Comparison of ENCODE assay signal across 8 cellular contexts in the genomic region with DNA sequence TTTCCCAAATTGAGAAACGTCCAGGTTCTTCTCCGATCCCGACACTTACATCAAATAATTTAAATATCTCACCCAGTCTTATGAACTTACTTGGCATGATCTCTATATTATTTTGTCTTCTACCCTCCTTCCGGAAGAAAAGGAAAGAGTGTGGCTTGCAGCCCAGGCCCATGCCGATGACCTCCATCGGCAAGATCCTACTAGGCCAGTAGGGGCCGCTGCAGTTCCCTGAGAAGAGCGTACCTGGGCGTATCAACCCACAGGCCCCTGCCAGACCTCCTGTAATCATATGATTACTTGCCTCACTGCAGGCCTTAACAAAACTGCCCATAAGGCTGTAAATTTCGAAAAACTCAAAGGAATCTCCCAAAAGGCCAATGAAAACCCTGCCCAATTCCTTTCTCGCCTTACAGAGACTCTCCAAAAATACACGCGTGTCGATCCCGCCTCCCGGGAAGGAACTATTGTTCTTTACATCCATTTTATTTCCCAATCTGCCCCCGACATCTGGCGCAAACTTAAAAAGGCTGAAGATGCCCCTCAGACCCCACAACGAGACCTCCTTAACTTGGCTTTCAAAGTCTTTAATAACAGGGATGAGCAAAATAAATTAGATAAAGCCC.
A peak's percentile ranks its signal among the peaks of the same experiment; 100 is the strongest.
DNase-seq lines count a peak whose midpoint lies in the region; ATAC-seq, FAIRE-seq and TF ChIP-seq lines count a peak whose summit lies in the region.

No MANE protein-coding gene starts in this region.

- H3K4me1 ChIP-seq in OCI-LY1 (ENCODE audit: insufficient read depth, low read length, severe bottlenecking), result peaks cover 39% of the 10 kb centered on the region

- H3K36me3 ChIP-seq in OCI-LY1 (ENCODE audit: insufficient read depth, low read length), result peaks cover 23% of the 10 kb centered on the region; the same call in 1 of the 2 replicates
- H3K36me3 ChIP-seq in neural cell (ENCODE audit: insufficient read depth, low read length), result no peaks in the 10 kb centered on the region

- H3F3A ChIP-seq in OCI-LY1 (ENCODE audit: insufficient read depth, low read length) (no peaks in the 10 kb centered on the region), neural cell (ENCODE audit: insufficient read depth, low read length, poor library complexity, severe bottlenecking) (no peaks in the 10 kb centered on the region)

- peak; percentile 87 for DNase-seq in GM12891 (ENCODE audit: insufficient read length, low spot score)
- DNase-seq in HTR-8/SVneo (ENCODE audit: insufficient read length, low spot score), result peak; percentile 91
- DNase-seq in activated T-cell treated with anti-CD3 and anti-CD28 coated beads, Interleukin-2, amount 50 U/mL, for 4 hours, result peak; percentile 68
- peak; percentile 92 for DNase-seq in fibroblast of mammary gland (ENCODE audit: low read depth)
- peak; percentile 36 to 67 (median 56) for DNase-seq in stimulated activated naive CD4-positive, alpha-beta T cell (lab: John Stamatoyannopoulos, UW)

- H3K4me3 ChIP-seq in OCI-LY1 (ENCODE audit: low read depth, low read length, poor library complexity, severe bottlenecking) (peak overlapping the region; percentile 80), fibroblast of mammary gland (ENCODE audit: control insufficient read depth, low read depth, low read length) (peak overlapping the region; percentile 39), neural cell (ENCODE audit: low read length) (no peak overlapping the region)

- H3K27me3 Mint-ChIP-seq in activated T-cell treated with anti-CD3 and anti-CD28 coated beads, Interleukin-2, amount 50 U/mL, for 4 hours (ENCODE audit: low read depth), result no peaks in the 10 kb centered on the region

- no peaks in the 10 kb centered on the region for H3K9me3 Mint-ChIP-seq in activated T-cell treated with anti-CD3 and anti-CD28 coated beads, Interleukin-2, amount 50 U/mL, for 4 hours

- H3K36me3 Mint-ChIP-seq in activated T-cell treated with anti-CD3 and anti-CD28 coated beads, Interleukin-2, amount 50 U/mL, for 4 hours (ENCODE audit: insufficient read depth), result no peaks in the 10 kb centered on the region

- H4K20me1 ChIP-seq in OCI-LY1 (ENCODE audit: insufficient read depth, low read length) (no peaks in the 10 kb centered on the region), neural cell (ENCODE audit: insufficient read depth) (no peaks in the 10 kb centered on the region)

- no peak for TF ChIP-seq EP300 in neural cell (conservative IDR thresholded peaks at IDR 0.05; ENCODE audit: poor library complexity, severe bottlenecking)

- H3K9me3 ChIP-seq in OCI-LY1 (ENCODE audit: low read length), result no peaks in the 10 kb centered on the region
- H3K9me3 ChIP-seq in neural cell (ENCODE audit: low read length), result no peaks in the 10 kb centered on the region

- ATAC-seq in activated T-cell treated with anti-CD3 and anti-CD28 coated beads, Interleukin-2, amount 50 U/mL, for 4 hours, result peak; percentile 98 to 99
- no peak for ATAC-seq in HG03469 (IDR thresholded peaks at IDR 0.05; ENCODE audit: unreplicated experiment)

- H3K27ac ChIP-seq in OCI-LY1 (ENCODE audit: low read depth, low read length, poor library complexity, severe bottlenecking) (peak overlapping the region; percentile 82), neural cell (ENCODE audit: low read length) (no peak overlapping the region)

- H2AFZ ChIP-seq in OCI-LY1 (ENCODE audit: low read length), result 0 out of 2 replicates have a peak overlapping the region, but pooled peaks have one; percentile 28
- no peak overlapping the region for H2AFZ ChIP-seq in neural cell (ENCODE audit: low read depth, low read length)

- H3K79me2 ChIP-seq in OCI-LY1 (ENCODE audit: insufficient read depth, low read length) (no peaks in the 10 kb centered on the region), neural cell (replicated peaks; ENCODE audit: insufficient read depth, low read length) (no peaks in the 10 kb centered on the region)

- H3K27me3 ChIP-seq in OCI-LY1 (ENCODE audit: insufficient read depth, low read length) (no peaks in the 10 kb centered on the region), neural cell (ENCODE audit: insufficient read depth, low read depth, low read length) (no peaks in the 10 kb centered on the region)

- peak; percentile 87 for FAIRE-seq in GM12891 (lab: Jason Lieb, UNC)
- FAIRE-seq in HTR-8/SVneo (lab: Jason Lieb, UNC), result peak; percentile 93

- H3K4me2 ChIP-seq in OCI-LY1 (ENCODE audit: low read length), result peak overlapping the region; percentile 79
- no peak overlapping the region for H3K4me2 ChIP-seq in neural cell (ENCODE audit: low read length)

- TF ChIP-seq CTCF in OCI-LY1 (IDR thresholded peaks at IDR 0.05; ENCODE audit: low read length), result peak; percentile 62
- peak; percentile 84 for TF ChIP-seq CTCF in fibroblast of mammary gland (conservative IDR thresholded peaks at IDR 0.05; ENCODE audit: control insufficient read depth, insufficient read depth, low read depth, low read length)
- TF ChIP-seq CTCF in neural cell (IDR thresholded peaks at IDR 0.05; ENCODE audit: poor library complexity, severe bottlenecking), result peak; percentile 71

- no peak overlapping the region for H3K4me3 Mint-ChIP-seq in activated T-cell treated with anti-CD3 and anti-CD28 coated beads, Interleukin-2, amount 50 U/mL, for 4 hours

- TF ChIP-seq POLR2A in GM12891 (IDR thresholded peaks at IDR 0.05; ENCODE audit: low read depth, low read length), result no peak

- no peaks in the 10 kb centered on the region for H3K4me1 Mint-ChIP-seq in activated T-cell treated with anti-CD3 and anti-CD28 coated beads, Interleukin-2, amount 50 U/mL, for 4 hours (ENCODE audit: low read depth)

- peak; percentile 67 for TF ChIP-seq RAD21 in neural cell (conservative IDR thresholded peaks at IDR 0.05)

- H3K9me2 ChIP-seq in OCI-LY1 (ENCODE audit: low read depth, low read length) (no peaks in the 10 kb centered on the region), neural cell (ENCODE audit: insufficient read depth, low read length) (no peaks in the 10 kb centered on the region)

- H3K9ac ChIP-seq in OCI-LY1 (ENCODE audit: low read length) (peak overlapping the region; percentile 78), neural cell (ENCODE audit: low read length) (no peak overlapping the region)

TF ChIP-seq in GM12891, 5 proteins besides CTCF, POLR2A, EP300 and RAD21:
- TF ChIP-seq POU2F2 (IDR thresholded peaks at IDR 0.05; ENCODE audit: low read depth, low read length) (no peak), POLR2AphosphoS5 (IDR thresholded peaks at IDR 0.05; ENCODE audit: low read depth, low read length) (no peak), PAX5 (IDR thresholded peaks at IDR 0.05; ENCODE audit: insufficient read depth, low read length, severe bottlenecking) (no peak), SPI1 (IDR thresholded peaks at IDR 0.05; ENCODE audit: low read depth, low read length) (no peak), TAF1 (IDR thresholded peaks at IDR 0.05; ENCODE audit: low read depth, low read length) (no peak)

TF ChIP-seq in neural cell, 6 proteins besides CTCF, POLR2A, EP300 and RAD21:
- TF ChIP-seq EZH2 (IDR thresholded peaks at IDR 0.05; ENCODE audit: borderline replicate concordance, insufficient read depth, low read length, poor library complexity, severe bottlenecking) (no peak), SMC3 (conservative IDR thresholded peaks at IDR 0.05; ENCODE audit: poor library complexity) (peak; percentile 65)
